In the genomic region with DNA sequence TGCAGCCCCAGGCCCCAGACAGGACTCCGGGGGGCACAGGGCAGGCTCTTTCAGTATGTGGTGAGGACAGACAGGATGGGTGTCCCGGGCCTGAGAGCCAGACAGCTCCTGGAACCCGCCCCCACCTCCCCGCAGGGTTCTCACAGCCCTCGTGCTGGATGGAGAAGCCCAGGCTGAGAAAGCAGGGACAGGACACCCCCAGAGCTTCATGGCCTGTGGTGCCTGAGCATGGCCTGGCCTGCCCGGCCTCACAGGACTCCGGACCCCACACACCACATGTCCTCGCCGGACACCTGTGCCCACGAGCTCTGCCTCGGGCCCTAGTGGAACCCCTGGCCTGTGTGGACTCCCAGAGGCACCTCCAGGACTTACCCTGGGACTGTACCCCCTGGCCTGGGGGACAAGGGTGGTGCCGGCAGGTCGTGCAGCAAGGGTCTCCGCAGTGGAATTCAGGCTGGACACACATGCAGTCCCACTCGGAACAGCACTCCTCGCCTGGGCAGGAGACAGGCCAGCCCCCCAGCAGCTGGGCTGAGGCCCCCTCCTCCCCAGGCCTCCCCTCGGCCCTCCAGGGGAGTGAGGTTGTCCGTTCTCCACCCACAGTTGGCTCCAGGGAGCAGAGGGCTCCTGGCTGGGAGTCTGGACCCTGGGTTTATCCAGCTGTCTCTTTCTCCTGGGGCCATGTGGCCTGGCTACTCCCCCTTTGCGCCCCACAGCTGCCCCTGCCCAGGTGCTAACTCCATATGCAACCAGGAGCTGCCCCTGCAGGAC, we compare ENCODE assay signal across 14 cellular contexts. TPM values are rescaled to one million over a fixed set of nuclear protein-coding genes. Genes with fewer than 3 reads are reported as not detected.
DNase-seq lines count a peak whose midpoint lies in the region; ATAC-seq and TF ChIP-seq lines count a peak whose summit lies in the region.
"Had no signal": no experiment of that assay in that cellular context is flagged by ENCODE, and none has a peak within 500 bp of the region (broad histone marks: within the 10 kb centered on the region; RNA-seq: fewer than 3 reads in every experiment).

No MANE protein-coding gene starts in this region.

- H3K4me1 ChIP-seq in right cardiac atrium (ENCODE audit: control insufficient read depth, insufficient read depth, low read length) = no peaks in the 10 kb centered on the region

- peak overlapping the region; percentile 79 for H3K4me3 Mint-ChIP-seq in stimulated activated naive CD8-positive, alpha-beta T cell treated with anti-CD3 and anti-CD28 coated beads, Interleukin-15, Interleukin-2, amounts not matched to agents 100 ng/mL and 50 ng/mL, for 24 hours
- H3K4me3 Mint-ChIP-seq in activated T-cell treated with anti-CD3 and anti-CD28 coated beads, Interleukin-2, amount 50 U/mL, for 4 hours = peak overlapping the region; percentile 80
- H3K4me3 Mint-ChIP-seq: mesothelial cell of epicardium had no signal

- H3K9me3 Mint-ChIP-seq in stimulated activated naive CD8-positive, alpha-beta T cell treated with anti-CD3 and anti-CD28 coated beads, Interleukin-15, Interleukin-2, amounts not matched to agents 100 ng/mL and 50 ng/mL, for 24 hours = no peaks in the 10 kb centered on the region
- H3K9me3 Mint-ChIP-seq in activated T-cell treated with anti-CD3 and anti-CD28 coated beads, Interleukin-2, amount 50 U/mL, for 4 hours = no peaks in the 10 kb centered on the region
- H3K9me3 Mint-ChIP-seq: mesothelial cell of epicardium had no signal

- no peak for TF ChIP-seq POLR2A in erythroblast (IDR thresholded peaks at IDR 0.05; ENCODE audit: low read length)

- H3K9me3 ChIP-seq in right cardiac atrium (ENCODE audit: control insufficient read depth, low read length) = no peaks in the 10 kb centered on the region
- H3K9me3 ChIP-seq: stomach had no signal

- intact Hi-C loops in right cardiac atrium (cut with DNase I) = no loop called here

- DNase-seq in stimulated activated naive CD8-positive, alpha-beta T cell treated with anti-CD3 and anti-CD28 coated beads, Interleukin-15, Interleukin-2, amounts not matched to agents 100 U/mL and 50 U/mL, for 24 hours = no peak
- DNase-seq in activated T-cell treated with anti-CD3 and anti-CD28 coated beads, Interleukin-2, amount 50 U/mL, for 4 hours = peak; percentile 6
- peak; percentile 7 to 48 (median 12) for DNase-seq in right cardiac atrium
- DNase-seq in erythroblast (lab: John Stamatoyannopoulos, UW) = no peak
- no peak for DNase-seq in cortex of kidney (lab: John Stamatoyannopoulos, UW)
- no peak for DNase-seq in EL
- DNase-seq: NCI-H1417, NCI-H446 treated with DMSO at 0.1 percent for 48 hours, stomach had no signal

- H3K4me1 Mint-ChIP-seq in stimulated activated naive CD8-positive, alpha-beta T cell treated with anti-CD3 and anti-CD28 coated beads, Interleukin-15, Interleukin-2, amounts not matched to agents 100 ng/mL and 50 ng/mL, for 24 hours (ENCODE audit: low read depth) = peaks cover 41% of the 10 kb centered on the region
- H3K4me1 Mint-ChIP-seq in activated T-cell treated with anti-CD3 and anti-CD28 coated beads, Interleukin-2, amount 50 U/mL, for 4 hours (ENCODE audit: low read depth) = peaks cover 23% of the 10 kb centered on the region

- peaks cover 6% of the 10 kb centered on the region for H3K36me3 Mint-ChIP-seq in stimulated activated naive CD8-positive, alpha-beta T cell treated with anti-CD3 and anti-CD28 coated beads, Interleukin-15, Interleukin-2, amounts not matched to agents 100 ng/mL and 50 ng/mL, for 24 hours (ENCODE audit: low read depth)
- H3K36me3 Mint-ChIP-seq in activated T-cell treated with anti-CD3 and anti-CD28 coated beads, Interleukin-2, amount 50 U/mL, for 4 hours (ENCODE audit: insufficient read depth) = no peaks in the 10 kb centered on the region
- H3K36me3 Mint-ChIP-seq: mesothelial cell of epicardium had no signal

- H3K27me3 Mint-ChIP-seq in stimulated activated naive CD8-positive, alpha-beta T cell treated with anti-CD3 and anti-CD28 coated beads, Interleukin-15, Interleukin-2, amounts not matched to agents 100 ng/mL and 50 ng/mL, for 24 hours = no peaks in the 10 kb centered on the region
- no peaks in the 10 kb centered on the region for H3K27me3 Mint-ChIP-seq in activated T-cell treated with anti-CD3 and anti-CD28 coated beads, Interleukin-2, amount 50 U/mL, for 4 hours (ENCODE audit: low read depth)

- no peak overlapping the region for H3K27ac ChIP-seq in right cardiac atrium (ENCODE audit: low read length)
- H3K27ac ChIP-seq: cardiac muscle cell had no signal

- ATAC-seq in stimulated activated naive CD8-positive, alpha-beta T cell treated with anti-CD3 and anti-CD28 coated beads, Interleukin-15, Interleukin-2, amounts not matched to agents 100 U/mL and 50 U/mL, for 24 hours = no peak
- ATAC-seq in activated T-cell treated with anti-CD3 and anti-CD28 coated beads, Interleukin-2, amount 50 U/mL, for 4 hours = no peak
- ATAC-seq in right cardiac atrium = no peak
- ATAC-seq in esophagus mucosa = no peak

- H3K27me3 ChIP-seq in right cardiac atrium (ENCODE audit: control insufficient read depth, insufficient read depth) = no peaks in the 10 kb centered on the region

- H3K27ac Mint-ChIP-seq in stimulated activated naive CD8-positive, alpha-beta T cell treated with anti-CD3 and anti-CD28 coated beads, Interleukin-15, Interleukin-2, amounts not matched to agents 100 ng/mL and 50 ng/mL, for 24 hours = no peak overlapping the region
- H3K27ac Mint-ChIP-seq: mesothelial cell of epicardium had no signal

- 88% methylated on average over 19 of the region's 19 CpGs for WGBS in right cardiac atrium

- no peak overlapping the region for H3K4me3 ChIP-seq in right cardiac atrium (ENCODE audit: low read length)
- H3K4me3 ChIP-seq: cardiac muscle cell had no signal

RNA-seq across cellular contexts. Expression of a gene that starts 1.2 kb away (rescaled TPM):
- 100 to 1,000 TPM; 102 to 212 (median 155) TPM for total RNA-seq in activated T-cell treated with anti-CD3 and anti-CD28 coated beads, Interleukin-2, amount 50 U/mL, for 4 hours
- total RNA-seq in right cardiac atrium (under 1 TPM in 1 of 4 donors, not detected in 3; 0.38 TPM), esophagus mucosa (16.3 TPM)
- polyA plus RNA-seq in right cardiac atrium = 0.14 TPM
- total RNA-seq: cardiac muscle cell had no signal

RNA-seq across cellular contexts. Expression of a gene that starts 8.8 kb away (rescaled TPM):
- total RNA-seq in activated T-cell treated with anti-CD3 and anti-CD28 coated beads, Interleukin-2, amount 50 U/mL, for 4 hours = 100 to 1,000 TPM; 480 to 735 (median 495) TPM
- total RNA-seq in right cardiac atrium = 1 to 10 TPM; 1.0 to 2.0 (median 1.2) TPM
- 2.3 TPM for polyA plus RNA-seq in right cardiac atrium
- total RNA-seq in esophagus mucosa = 0.36 TPM
- total RNA-seq: cardiac muscle cell had no signal
- polyA plus RNA-seq: cardiac muscle cell had no signal

RNA-seq across cellular contexts. Expression of a gene that starts 26.6 kb away (rescaled TPM):
- 100 to 1,000 TPM; 191 to 242 (median 193) TPM for total RNA-seq in activated T-cell treated with anti-CD3 and anti-CD28 coated beads, Interleukin-2, amount 50 U/mL, for 4 hours
- total RNA-seq in right cardiac atrium (100 to 1,000 TPM; 156 to 215 (median 168) TPM), esophagus mucosa (69.9 TPM)
- 165 TPM for polyA plus RNA-seq in right cardiac atrium

RNA-seq across cellular contexts. Expression of a gene that starts 26.9 kb away (rescaled TPM):
- 10 to 100 TPM; 38.0 to 40.8 (median 39.0) TPM for total RNA-seq in activated T-cell treated with anti-CD3 and anti-CD28 coated beads, Interleukin-2, amount 50 U/mL, for 4 hours
- total RNA-seq in right cardiac atrium (10 to 100 TPM; 10.2 to 13.3 (median 12.0) TPM), esophagus mucosa (8.4 TPM)
- polyA plus RNA-seq in right cardiac atrium = 9.1 TPM

RNA-seq across cellular contexts. Expression of a gene that starts 31.5 kb away (rescaled TPM):
- not detected for total RNA-seq in activated T-cell treated with anti-CD3 and anti-CD28 coated beads, Interleukin-2, amount 50 U/mL, for 4 hours
- not detected for total RNA-seq in right cardiac atrium
- polyA plus RNA-seq in right cardiac atrium = 0.09 TPM
- total RNA-seq in esophagus mucosa = 1.0 TPM
- total RNA-seq: cardiac muscle cell, epithelial cell of proximal tubule had no signal

Comparison
In these comparisons a context has a peak if more than half of its experiments do, and no peak if none do; other contexts are left out.
1. DNase-seq: peak in activated T-cell treated with anti-CD3 and anti-CD28 coated beads, Interleukin-2, amount 50 U/mL, for 4 hours (single experiment) and right cardiac atrium (3 of 3); none in stimulated activated naive CD8-positive, alpha-beta T cell treated with anti-CD3 and anti-CD28 coated beads, Interleukin-15, Interleukin-2, amounts not matched to agents 100 U/mL and 50 U/mL, for 24 hours (single experiment), erythroblast (0 of 2), cortex of kidney (single experiment) and EL (single experiment).
2. RNA of a gene that starts 1.2 kb away (total RNA-seq): 102 to 212 TPM in activated T-cell treated with anti-CD3 and anti-CD28 coated beads, Interleukin-2, amount 50 U/mL, for 4 hours and 16.3 TPM in esophagus mucosa (single experiment); 0.38 TPM in right cardiac atrium; every median in the first group is over 10 times any median in the second.
3. RNA of a gene that starts 8.8 kb away (total RNA-seq): 480 to 735 TPM in activated T-cell treated with anti-CD3 and anti-CD28 coated beads, Interleukin-2, amount 50 U/mL, for 4 hours; 1.0 to 2.0 TPM in right cardiac atrium and 0.36 TPM in esophagus mucosa (single experiment); every median in the first group is over 100 times any median in the second.